22 cellular contexts compared by ENCODE assay signal in the genomic region with DNA sequence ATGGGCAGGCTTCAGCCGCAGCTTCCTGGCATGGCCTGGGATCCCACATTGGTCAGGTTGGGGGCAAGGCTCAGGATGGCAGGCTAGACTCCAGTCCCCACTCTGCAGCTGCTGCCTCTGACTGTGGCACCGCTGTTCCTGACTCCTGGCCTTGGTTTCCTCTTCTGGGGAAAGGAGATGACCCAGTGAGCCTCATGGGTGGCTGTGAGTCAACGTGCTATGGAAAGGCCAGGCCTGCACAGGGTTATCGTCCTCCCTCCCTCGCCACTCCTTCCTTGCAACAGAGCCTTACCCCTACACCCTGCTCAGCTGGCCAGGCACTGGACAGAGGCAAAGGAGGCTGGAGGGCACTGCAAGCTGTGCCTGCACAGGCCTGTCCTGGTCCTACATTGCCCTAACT.
"Had no signal": no experiment of that assay in that cellular context is flagged by ENCODE, and none has a peak within 500 bp of the region (broad histone marks: within the 10 kb centered on the region; RNA-seq: fewer than 3 reads in every experiment).

No MANE protein-coding gene starts in this region.

- H3K36me3 Mint-ChIP-seq: activated naive CD8-positive, alpha-beta T cell treated with anti-CD3 and anti-CD28 coated beads for 36 hours; stimulated activated naive B cell treated with anti-CD40 and anti-IgM and Interleukin-4, amounts not matched to agents 10 μg/mL and 1 μg/mL and 100 μg/mL, for 72 hours had no signal

- H3K27me3 Mint-ChIP-seq: stimulated activated naive B cell treated with anti-CD40 and anti-IgM and Interleukin-4, amounts not matched to agents 10 μg/mL and 1 μg/mL and 100 μg/mL, for 72 hours had no signal

- H3K4me3 Mint-ChIP-seq: activated naive CD4-positive, alpha-beta T cell treated with anti-CD3 and anti-CD28 coated beads for 36 hours; activated naive CD8-positive, alpha-beta T cell treated with anti-CD3 and anti-CD28 coated beads for 36 hours; activated T-helper 1 cell treated with anti-CD3 and anti-CD28 coated beads, Interleukin-12 subunit alpha, Interleukin-12 subunit beta, Interleukin-2, Interleukin-4 antibody, amounts not matched to agents 30 ng/mL and 10 ng/mL and 1 ng/mL, durations not matched to agents 14 hours and 24 hours and 36 hours; nephron; stimulated activated naive B cell treated with anti-CD40 and anti-IgM and Interleukin-4, amounts not matched to agents 10 μg/mL and 1 μg/mL and 100 μg/mL, for 72 hours; T-helper 2 cell treated with Interferon-gamma antibody and Interleukin-4, amounts not matched to agents 5 μg/mL and 100 μg/mL, for 36 hours had no signal

- H3K9me3 Mint-ChIP-seq: activated naive CD4-positive, alpha-beta T cell treated with anti-CD3 and anti-CD28 coated beads for 36 hours; activated naive CD8-positive, alpha-beta T cell treated with anti-CD3 and anti-CD28 coated beads for 36 hours; activated T-helper 1 cell treated with anti-CD3 and anti-CD28 coated beads, Interleukin-12 subunit alpha, Interleukin-12 subunit beta, Interleukin-2, Interleukin-4 antibody, amounts not matched to agents 30 ng/mL and 10 ng/mL and 1 ng/mL, durations not matched to agents 14 hours and 24 hours and 36 hours; nephron; stimulated activated naive B cell treated with anti-CD40 and anti-IgM and Interleukin-4, amounts not matched to agents 10 μg/mL and 1 μg/mL and 100 μg/mL, for 72 hours; T-helper 2 cell treated with Interferon-gamma antibody and Interleukin-4, amounts not matched to agents 5 μg/mL and 100 μg/mL, for 36 hours had no signal

- ATAC-seq: body of pancreas; left ventricle myocardium superior; stimulated activated naive B cell treated with anti-CD40 and anti-IgM and Interleukin-4, amounts not matched to agents 10 μg/mL and 1 μg/mL and 100 μg/mL, for 72 hours had no signal

- DNase-seq: activated CD4-positive, alpha-beta T cell treated with anti-CD3 and anti-CD28 coated beads for 4 hours; activated CD4-positive, alpha-beta T cell treated with anti-CD3 and anti-CD28 coated beads, Interleukin-2, amount 50 U/mL, for 4 hours; activated CD8-positive, alpha-beta memory T cell treated with anti-CD3 and anti-CD28 coated beads for 24 hours; activated effector memory CD4-positive, alpha-beta T cell treated with anti-CD3 and anti-CD28 coated beads, Interleukin-2, amount 50 U/mL, for 16 hours; activated naive CD4-positive, alpha-beta T cell treated with anti-CD3 and anti-CD28 coated beads for 36 hours; activated naive CD8-positive, alpha-beta T cell treated with anti-CD3 and anti-CD28 coated beads for 36 hours; body of pancreas; dermis blood vessel endothelial cell; effector CD8-positive, alpha-beta T cell; left ventricle myocardium superior; nucleus accumbens; sigmoid colon; stimulated activated CD4-positive, alpha-beta T cell treated with anti-CD3 and anti-CD28 coated beads, Interleukin-1b, Interleukin-23, amount 100 ng/mL, for 48 hours; stimulated activated CD4-positive, alpha-beta T cell treated with anti-CD3 and anti-CD28 coated beads, Interleukin-4, amount 100 ng/mL, for 4 hours; stimulated activated CD8-positive, alpha-beta memory T cell treated with anti-CD3 and anti-CD28 coated beads, Interleukin-4, amount 100 ng/mL, for 48 hours; stimulated activated naive B cell treated with anti-CD40 and anti-IgM and Interleukin-4, amounts not matched to agents 10 μg/mL and 1 μg/mL and 100 μg/mL, for 72 hours; stomach; T-helper 1 cell; thyroid gland had no signal

- H3K27ac Mint-ChIP-seq: activated naive CD4-positive, alpha-beta T cell treated with anti-CD3 and anti-CD28 coated beads for 36 hours; activated naive CD8-positive, alpha-beta T cell treated with anti-CD3 and anti-CD28 coated beads for 36 hours; activated T-helper 1 cell treated with anti-CD3 and anti-CD28 coated beads, Interleukin-12 subunit alpha, Interleukin-12 subunit beta, Interleukin-2, Interleukin-4 antibody, amounts not matched to agents 30 ng/mL and 10 ng/mL and 1 ng/mL, durations not matched to agents 14 hours and 24 hours and 36 hours; nephron; stimulated activated naive B cell treated with anti-CD40 and anti-IgM and Interleukin-4, amounts not matched to agents 10 μg/mL and 1 μg/mL and 100 μg/mL, for 72 hours; T-helper 2 cell treated with Interferon-gamma antibody and Interleukin-4, amounts not matched to agents 5 μg/mL and 100 μg/mL, for 36 hours had no signal

- H3K4me1 Mint-ChIP-seq: activated naive CD8-positive, alpha-beta T cell treated with anti-CD3 and anti-CD28 coated beads for 36 hours had no signal
